Comparison of ENCODE assay signal across 14 cellular contexts in genomic region chr2:75497256-75497655, GRCh38.
"Had no signal": no experiment of that assay in that cellular context is flagged by ENCODE, and none has a peak within 500 bp of the region (broad histone marks: within the 10 kb centered on the region; RNA-seq: fewer than 3 reads in every experiment).

No MANE protein-coding gene starts in this region.

- ATAC-seq: Right ventricle myocardium inferior, T-cell had no signal

- H3K4me3 ChIP-seq: SJCRH30 had no signal

- H3K36me3 ChIP-seq: SJCRH30 had no signal

- H3K4me1 ChIP-seq: SJCRH30 had no signal

- H3K36me3 Mint-ChIP-seq: T-cell had no signal

- H3K27me3 ChIP-seq: SJCRH30 had no signal

- H3K4me3 Mint-ChIP-seq: T-cell; T-helper 1 cell treated with Interleukin-12 subunit alpha and Interleukin-12 subunit beta and Interleukin-4 antibody, amounts not matched to agents 30 μg/mL and 1 μg/mL, for 36 hours had no signal

- H3K27ac ChIP-seq: SJCRH30 had no signal

- DNase-seq: KBM-7, MM.1S, NCI-H1694 treated with DMSO at 0.1 percent for 48 hours, NCI-H2171, NCI-H226, NCI-H446, NCI-H510A, NCI-H524 treated with DMSO at 0.1 percent for 48 hours, SHP77 treated with DMSO at 0.1 percent for 48 hours, SJCRH30, SW 1271, T-cell had no signal

- H3K4me1 Mint-ChIP-seq: T-cell had no signal

- H3K9me3 Mint-ChIP-seq: T-cell; T-helper 1 cell treated with Interleukin-12 subunit alpha and Interleukin-12 subunit beta and Interleukin-4 antibody, amounts not matched to agents 30 μg/mL and 1 μg/mL, for 36 hours had no signal

- H3K27ac Mint-ChIP-seq: T-cell; T-helper 1 cell treated with Interleukin-12 subunit alpha and Interleukin-12 subunit beta and Interleukin-4 antibody, amounts not matched to agents 30 μg/mL and 1 μg/mL, for 36 hours had no signal

- H3K9me3 ChIP-seq: SJCRH30 had no signal
